In the genomic region with DNA sequence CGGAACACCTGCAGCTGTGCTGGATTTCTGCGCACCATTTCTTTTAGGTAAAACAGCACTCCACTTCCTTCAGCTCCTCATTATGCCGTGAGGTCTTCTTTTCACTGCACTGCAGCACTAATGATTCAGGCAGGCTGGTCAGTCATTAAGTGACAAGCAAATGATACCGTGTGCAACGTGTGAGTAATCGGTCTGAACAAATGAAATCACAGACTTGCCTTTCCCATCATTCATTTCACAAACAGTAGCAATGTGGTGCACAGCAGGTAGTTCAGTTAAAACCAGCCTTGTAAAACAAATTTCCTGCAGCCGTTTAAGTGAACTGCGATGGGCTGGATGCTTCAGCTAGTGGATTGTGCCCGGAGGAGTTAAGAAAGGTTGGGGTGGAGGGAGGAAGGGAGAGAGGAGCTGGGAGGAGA, we compare ENCODE assay signal across 1 cellular context.
TF ChIP-seq lines count a peak whose summit lies in the region.

No MANE protein-coding gene starts in this region.

TF ChIP-seq in HEK293, 187 proteins besides CTCF, POLR2A, EP300 and RAD21 (continued from another document):
- TF ChIP-seq, protein P1, sequence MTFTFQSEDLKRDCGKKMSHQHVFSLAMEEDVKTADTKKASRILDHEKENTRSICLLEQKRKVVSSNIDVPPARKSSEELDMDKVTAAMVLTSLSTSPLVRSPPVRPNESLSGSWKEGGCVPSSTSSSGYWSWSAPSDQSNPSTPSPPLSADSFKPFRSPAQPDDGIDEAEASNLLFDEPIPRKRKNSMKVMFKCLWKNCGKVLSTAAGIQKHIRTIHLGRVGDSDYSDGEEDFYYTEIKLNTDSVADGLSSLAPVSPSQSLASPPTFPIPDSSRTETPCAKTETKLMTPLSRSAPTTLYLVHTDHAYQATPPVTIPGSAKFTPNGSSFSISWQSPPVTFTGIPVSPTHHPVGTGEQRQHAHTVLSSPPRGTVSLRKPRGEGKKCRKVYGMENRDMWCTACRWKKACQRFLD (tag by site-specific recombination; IDR thresholded peaks at IDR 0.05), result no peak
- TF ChIP-seq ZBTB17 (tag by site-specific recombination; IDR thresholded peaks at IDR 0.05) (peak; percentile 72; the same call in 1 of the 2 replicates), ZNF626 (tag by site-specific recombination; IDR thresholded peaks at IDR 0.05) (no peak), ZNF311 (tag by site-specific recombination; IDR thresholded peaks at IDR 0.05; ENCODE audit: borderline replicate concordance) (no peak), ZNF544 (tag by site-specific recombination; IDR thresholded peaks at IDR 0.05) (no peak), ZNF433 (tag by site-specific recombination; IDR thresholded peaks at IDR 0.05; ENCODE audit: low read depth) (no peak)
- TF ChIP-seq, protein P2, sequence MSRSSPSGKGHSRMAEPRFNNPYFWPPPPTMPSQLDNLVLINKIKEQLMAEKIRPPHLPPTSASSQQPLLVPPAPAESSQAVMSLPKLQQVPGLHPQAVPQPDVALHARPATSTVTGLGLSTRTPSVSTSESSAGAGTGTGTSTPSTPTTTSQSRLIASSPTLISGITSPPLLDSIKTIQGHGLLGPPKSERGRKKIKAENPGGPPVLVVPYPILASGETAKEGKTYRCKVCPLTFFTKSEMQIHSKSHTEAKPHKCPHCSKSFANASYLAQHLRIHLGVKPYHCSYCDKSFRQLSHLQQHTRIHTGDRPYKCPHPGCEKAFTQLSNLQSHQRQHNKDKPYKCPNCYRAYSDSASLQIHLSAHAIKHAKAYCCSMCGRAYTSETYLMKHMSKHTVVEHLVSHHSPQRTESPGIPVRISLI (tag by site-specific recombination; IDR thresholded peaks at IDR 0.05), result no peak
- TF ChIP-seq, protein P3, sequence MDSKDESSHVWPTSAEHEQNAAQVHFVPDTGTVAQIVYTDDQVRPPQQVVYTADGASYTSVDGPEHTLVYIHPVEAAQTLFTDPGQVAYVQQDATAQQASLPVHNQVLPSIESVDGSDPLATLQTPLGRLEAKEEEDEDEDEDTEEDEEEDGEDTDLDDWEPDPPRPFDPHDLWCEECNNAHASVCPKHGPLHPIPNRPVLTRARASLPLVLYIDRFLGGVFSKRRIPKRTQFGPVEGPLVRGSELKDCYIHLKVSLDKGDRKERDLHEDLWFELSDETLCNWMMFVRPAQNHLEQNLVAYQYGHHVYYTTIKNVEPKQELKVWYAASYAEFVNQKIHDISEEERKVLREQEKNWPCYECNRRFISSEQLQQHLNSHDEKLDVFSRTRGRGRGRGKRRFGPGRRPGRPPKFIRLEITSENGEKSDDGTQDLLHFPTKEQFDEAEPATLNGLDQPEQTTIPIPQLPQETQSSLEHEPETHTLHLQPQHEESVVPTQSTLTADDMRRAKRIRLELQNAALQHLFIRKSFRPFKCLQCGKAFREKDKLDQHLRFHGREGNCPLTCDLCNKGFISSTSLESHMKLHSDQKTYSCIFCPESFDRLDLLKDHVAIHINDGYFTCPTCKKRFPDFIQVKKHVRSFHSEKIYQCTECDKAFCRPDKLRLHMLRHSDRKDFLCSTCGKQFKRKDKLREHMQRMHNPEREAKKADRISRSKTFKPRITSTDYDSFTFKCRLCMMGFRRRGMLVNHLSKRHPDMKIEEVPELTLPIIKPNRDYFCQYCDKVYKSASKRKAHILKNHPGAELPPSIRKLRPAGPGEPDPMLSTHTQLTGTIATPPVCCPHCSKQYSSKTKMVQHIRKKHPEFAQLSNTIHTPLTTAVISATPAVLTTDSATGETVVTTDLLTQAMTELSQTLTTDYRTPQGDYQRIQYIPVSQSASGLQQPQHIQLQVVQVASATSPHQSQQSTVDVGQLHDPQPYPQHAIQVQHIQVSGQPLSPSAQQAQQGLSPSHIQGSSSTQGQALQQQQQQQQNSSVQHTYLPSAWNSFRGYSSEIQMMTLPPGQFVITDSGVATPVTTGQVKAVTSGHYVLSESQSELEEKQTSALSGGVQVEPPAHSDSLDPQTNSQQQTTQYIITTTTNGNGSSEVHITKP (tag by site-specific recombination; IDR thresholded peaks at IDR 0.05), result no peak
